ENCODE assay signal across 20 cellular contexts in the genomic region with DNA sequence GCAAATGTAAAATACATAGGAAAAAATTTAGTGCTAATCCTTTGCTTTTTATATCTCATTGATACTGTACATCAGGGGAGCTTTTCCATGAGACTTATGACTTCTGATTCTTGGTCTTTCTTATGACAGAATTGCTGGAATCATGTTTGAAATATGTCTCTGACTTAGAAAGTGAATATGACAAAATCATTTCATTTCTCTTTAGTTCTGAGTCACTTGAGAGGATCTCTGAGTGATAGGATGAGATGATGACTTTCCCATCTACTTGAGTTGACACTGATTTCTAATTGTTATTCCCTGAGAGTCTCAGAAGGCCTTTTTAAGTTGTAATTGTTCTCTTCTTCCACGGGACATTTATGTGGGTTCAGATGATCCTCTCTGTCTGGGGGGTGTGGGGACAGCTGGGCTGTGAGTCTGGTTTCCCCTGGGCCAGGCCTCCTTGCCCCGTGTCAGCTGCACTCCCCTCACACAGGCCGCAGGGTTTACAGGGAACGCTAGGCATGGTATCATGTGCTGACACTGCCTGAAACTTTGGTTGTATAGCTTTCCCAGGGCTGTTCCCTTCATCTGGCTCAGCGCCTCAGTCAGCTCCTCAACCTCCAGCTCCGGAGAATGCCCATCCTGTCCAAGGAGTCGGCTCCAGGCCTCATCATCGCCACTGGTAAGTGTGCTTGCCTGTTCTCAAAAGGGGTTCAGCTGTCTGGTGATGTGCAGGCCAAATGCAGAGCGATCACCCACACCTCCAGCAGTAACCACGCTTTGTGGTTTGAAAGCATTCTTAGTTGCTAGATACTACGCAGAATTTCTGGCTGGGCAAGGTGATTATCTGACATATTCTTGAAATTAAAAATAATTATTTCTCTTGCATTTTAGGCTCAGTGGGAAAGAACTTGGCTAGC.
A peak's percentile ranks its signal among the peaks of the same experiment; 100 is the strongest.
DNase-seq lines count a peak whose midpoint lies in the region; ATAC-seq and TF ChIP-seq lines count a peak whose summit lies in the region.
"Had no signal": no experiment of that assay in that cellular context is flagged by ENCODE, and none has a peak within 500 bp of the region (broad histone marks: within the 10 kb centered on the region; RNA-seq: fewer than 3 reads in every experiment).

No MANE protein-coding gene starts in this region.

- no peaks in the 10 kb centered on the region for H3K27me3 Mint-ChIP-seq in activated T-cell treated with anti-CD3 and anti-CD28 coated beads, Interleukin-2, amount 50 U/mL, for 24 hours
- H3K27me3 Mint-ChIP-seq in activated CD8-positive, alpha-beta T cell treated with anti-CD3 and anti-CD28 coated beads for 36 hours: no peaks in the 10 kb centered on the region
- H3K27me3 Mint-ChIP-seq in stimulated activated naive B cell treated with anti-CD40 and anti-IgM and Interleukin-4, amounts not matched to agents 10 μg/mL and 1 μg/mL and 100 μg/mL, for 72 hours: no peaks in the 10 kb centered on the region

- no peak for DNase-seq in activated T-cell treated with anti-CD3 and anti-CD28 coated beads, Interleukin-2, amount 50 U/mL, for 24 hours
- no peak for DNase-seq in activated T-cell treated with anti-CD3 and anti-CD28 coated beads, Interleukin-2, amount 50 U/mL, for 1 hour
- no peak for DNase-seq in activated CD8-positive, alpha-beta T cell treated with anti-CD3 and anti-CD28 coated beads for 36 hours
- DNase-seq in epithelial cell of prostate (ENCODE audit: low read depth, low spot score): no peak
- DNase-seq in stimulated activated naive B cell treated with anti-CD40 and anti-IgM and Interleukin-4, amounts not matched to agents 10 μg/mL and 1 μg/mL and 100 μg/mL, for 72 hours: no peak
- DNase-seq in RPMI8226: no peak
- no peak for DNase-seq in superior temporal gyrus (ENCODE audit: extremely low spot score)
- no peak for DNase-seq in HCEC 1CT
- DNase-seq: activated CD8-positive, alpha-beta memory T cell treated with anti-CD3 and anti-CD28 coated beads, Interleukin-2, amount 50 U/mL, for 4 hours; anterior cingulate cortex; COR-L47; cortex of kidney; GF-D8; hippocampal formation; left colon; mucosa of descending colon; NCI-H1092; NCI-H2171 treated with DMSO at 0.1 percent for 48 hours; psoas muscle; testis had no signal

- CTCF ChIA-PET in activated CD8-positive, alpha-beta T cell treated with anti-CD3 and anti-CD28 coated beads for 36 hours (lab: Charles Lee): interaction anchor here (0.9 kb wide), 1 partner anchor 59 kb away, joined by 3 read pairs; no protein-coding TSS in a partner anchor

- peak overlapping the region; percentile 80 for H3K27ac Mint-ChIP-seq in activated T-cell treated with anti-CD3 and anti-CD28 coated beads, Interleukin-2, amount 50 U/mL, for 24 hours
- peak overlapping the region; percentile 50 for H3K27ac Mint-ChIP-seq in activated CD8-positive, alpha-beta T cell treated with anti-CD3 and anti-CD28 coated beads for 36 hours
- peak overlapping the region; percentile 32 for H3K27ac Mint-ChIP-seq in stimulated activated naive B cell treated with anti-CD40 and anti-IgM and Interleukin-4, amounts not matched to agents 10 μg/mL and 1 μg/mL and 100 μg/mL, for 72 hours

- no peak overlapping the region for H3K4me3 Mint-ChIP-seq in activated T-cell treated with anti-CD3 and anti-CD28 coated beads, Interleukin-2, amount 50 U/mL, for 24 hours
- H3K4me3 Mint-ChIP-seq in activated CD8-positive, alpha-beta T cell treated with anti-CD3 and anti-CD28 coated beads for 36 hours: no peak overlapping the region
- no peak overlapping the region for H3K4me3 Mint-ChIP-seq in stimulated activated naive B cell treated with anti-CD40 and anti-IgM and Interleukin-4, amounts not matched to agents 10 μg/mL and 1 μg/mL and 100 μg/mL, for 72 hours

- peak; percentile 35 for ATAC-seq in activated CD8-positive, alpha-beta T cell treated with anti-CD3 and anti-CD28 coated beads for 36 hours
- ATAC-seq in stimulated activated naive B cell treated with anti-CD40 and anti-IgM and Interleukin-4, amounts not matched to agents 10 μg/mL and 1 μg/mL and 100 μg/mL, for 72 hours (replicated peaks): no peak
- ATAC-seq: left colon, mucosa of descending colon, psoas muscle had no signal

- intact Hi-C loops in activated CD8-positive, alpha-beta T cell treated with anti-CD3 and anti-CD28 coated beads for 36 hours (cut with micrococcal nuclease): no loop called here

- H3K36me3 Mint-ChIP-seq in activated T-cell treated with anti-CD3 and anti-CD28 coated beads, Interleukin-2, amount 50 U/mL, for 24 hours (ENCODE audit: low read depth): peaks cover 86% of the 10 kb centered on the region
- peaks cover 72% of the 10 kb centered on the region for H3K36me3 Mint-ChIP-seq in activated CD8-positive, alpha-beta T cell treated with anti-CD3 and anti-CD28 coated beads for 36 hours (ENCODE audit: low read depth)
- H3K36me3 Mint-ChIP-seq in stimulated activated naive B cell treated with anti-CD40 and anti-IgM and Interleukin-4, amounts not matched to agents 10 μg/mL and 1 μg/mL and 100 μg/mL, for 72 hours: peaks cover 54 to 58% of the 10 kb centered on the region in 2 donors

- no peak for TF ChIP-seq CTCF in activated CD8-positive, alpha-beta T cell treated with anti-CD3 and anti-CD28 coated beads for 36 hours (IDR thresholded peaks at IDR 0.05)

- POLR2A ChIA-PET in activated CD8-positive, alpha-beta T cell treated with anti-CD3 and anti-CD28 coated beads for 36 hours (lab: Charles Lee): interaction anchor here (0.6 to 1.2 kb wide), 4 partner anchors 9 to 154 kb away, joined by 3 to 4 read pairs (median 3); no protein-coding TSS in a partner anchor

- peaks cover 8% of the 10 kb centered on the region for H3K9me3 Mint-ChIP-seq in activated T-cell treated with anti-CD3 and anti-CD28 coated beads, Interleukin-2, amount 50 U/mL, for 24 hours
- H3K9me3 Mint-ChIP-seq in activated CD8-positive, alpha-beta T cell treated with anti-CD3 and anti-CD28 coated beads for 36 hours: peaks cover 11% of the 10 kb centered on the region
- H3K9me3 Mint-ChIP-seq in stimulated activated naive B cell treated with anti-CD40 and anti-IgM and Interleukin-4, amounts not matched to agents 10 μg/mL and 1 μg/mL and 100 μg/mL, for 72 hours: peaks cover 0 to 5% of the 10 kb centered on the region in 2 donors

- peaks cover 42% of the 10 kb centered on the region for H3K4me1 Mint-ChIP-seq in activated T-cell treated with anti-CD3 and anti-CD28 coated beads, Interleukin-2, amount 50 U/mL, for 24 hours (ENCODE audit: low read depth)
- peaks cover 48% of the 10 kb centered on the region for H3K4me1 Mint-ChIP-seq in activated CD8-positive, alpha-beta T cell treated with anti-CD3 and anti-CD28 coated beads for 36 hours (ENCODE audit: low read depth)
- H3K4me1 Mint-ChIP-seq in stimulated activated naive B cell treated with anti-CD40 and anti-IgM and Interleukin-4, amounts not matched to agents 10 μg/mL and 1 μg/mL and 100 μg/mL, for 72 hours: peaks cover 27 to 47% of the 10 kb centered on the region in 2 donors

- H3K27ac ChIP-seq in epithelial cell of prostate: peak overlapping the region; percentile 98
- H3K27ac ChIP-seq: psoas muscle, testis had no signal
